ENCODE assay signal across 8 cellular contexts in the genomic region with DNA sequence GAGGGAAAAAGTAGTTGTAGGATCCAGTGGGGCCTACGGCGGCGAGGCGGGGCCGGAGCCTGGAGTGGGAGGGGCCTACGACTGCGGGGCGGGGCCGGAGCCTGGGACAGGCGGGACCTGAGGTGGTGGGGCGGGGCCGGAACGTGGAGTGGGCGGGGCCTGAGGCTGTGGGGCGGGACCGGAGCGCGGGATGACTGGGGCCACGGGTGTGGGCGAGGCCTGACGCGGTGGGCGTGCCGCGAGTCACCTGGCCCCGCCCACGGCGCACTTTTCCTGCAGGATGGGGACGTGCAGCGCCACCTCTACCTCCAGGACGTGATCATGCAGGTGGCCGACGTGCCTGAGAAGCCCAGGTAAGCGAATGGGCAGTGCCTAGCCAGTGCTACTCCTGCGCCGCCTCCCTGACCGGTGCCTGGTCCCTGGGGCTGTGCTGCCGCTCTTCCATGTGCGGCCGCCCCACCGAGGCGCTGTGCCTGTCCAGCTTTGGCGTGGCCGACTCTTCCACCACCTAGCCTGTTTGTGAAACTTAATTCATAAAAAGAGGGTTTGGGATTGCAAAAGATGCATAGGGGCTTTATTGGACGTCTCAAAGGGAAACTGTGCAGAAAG. TPM values are rescaled to one million over a fixed set of nuclear protein-coding genes. Genes with fewer than 3 reads are reported as not detected.
DNase-seq lines count a peak whose midpoint lies in the region; ATAC-seq and TF ChIP-seq lines count a peak whose summit lies in the region.

No MANE protein-coding gene starts in this region.

- peaks cover 26% of the 10 kb centered on the region for H3K36me3 Mint-ChIP-seq in activated naive CD8-positive, alpha-beta T cell treated with anti-CD3 and anti-CD28 coated beads, Interleukin-2, amount 50 U/mL, for 24 hours (ENCODE audit: low read depth)

- H3K79me2 ChIP-seq in HCT116 (ENCODE audit: insufficient read depth, low read length): peaks cover 32% of the 10 kb centered on the region
- H3K79me2 ChIP-seq in MM.1S (ENCODE audit: low read length): peaks cover 41% of the 10 kb centered on the region
- peaks cover 25% of the 10 kb centered on the region for H3K79me2 ChIP-seq in parathyroid adenoma

- H2AFZ ChIP-seq in HCT116 (ENCODE audit: low read depth, low read length, poor library complexity, severe bottlenecking) (no peak overlapping the region), MM.1S (ENCODE audit: low read length) (no peak overlapping the region), parathyroid adenoma (peak overlapping the region; percentile 84)

- H3K27ac Mint-ChIP-seq in activated naive CD8-positive, alpha-beta T cell treated with anti-CD3 and anti-CD28 coated beads, Interleukin-2, amount 50 U/mL, for 24 hours: peak overlapping the region; percentile 76

- intact Hi-C loops in HCT116 (cut with micrococcal nuclease) (no loop called here), Right ventricle myocardium superior (cut with DNase I) (no loop called here)

- H3K27ac ChIP-seq in HCT116 (ENCODE audit: low read depth, low read length) (peak overlapping the region; percentile 86), MM.1S (ENCODE audit: low read length) (peak overlapping the region; percentile 82; the same call in 1 of the 2 replicates), parathyroid adenoma (peak overlapping the region; percentile 95), tibial nerve (peak overlapping the region; percentile 92 to 97 (median 96))

- TF ChIP-seq RAD21 in HCT116 (IDR thresholded peaks at IDR 0.05; ENCODE audit: low read depth): no peak

- H3K36me3 ChIP-seq in HCT116 (ENCODE audit: control insufficient read depth in 1 of 2, insufficient read depth in 2 of 2, low read length in 2 of 2) (peaks cover 0 to 3% of the 10 kb centered on the region in 2 experiments; a peak in 1 of 4 replicates), MM.1S (replicated peaks; ENCODE audit: insufficient read depth, low read length) (no peaks in the 10 kb centered on the region), parathyroid adenoma (ENCODE audit: control insufficient read depth, insufficient read depth, low read length) (no peaks in the 10 kb centered on the region), tibial nerve (peaks cover 0 to 40% (median 10%) of the 10 kb centered on the region in 3 donors)

- DNase-seq in G401 (ENCODE audit: low spot score) (peak; percentile 90), HCT116 (ENCODE audit: low read depth, low spot score) (peak; percentile 69), MM.1S (peak; percentile 85), SKM-1 treated with dmso at 0.1 percent for 144 hours (lab: John Stamatoyannopoulos, UW; ENCODE audit: unreplicated experiment) (peak; percentile 72), Right ventricle myocardium superior (peak; percentile 95), tibial nerve (ENCODE audit: low spot score in 2 of 2) (peak; percentile 87 to 88)
- peak; percentile 96 for DNase-seq in activated naive CD8-positive, alpha-beta T cell treated with anti-CD3 and anti-CD28 coated beads, Interleukin-2, amount 50 U/mL, for 24 hours

- TF ChIP-seq CTCF in HCT116 (IDR thresholded peaks at IDR 0.05 in 2 of 3, conservative IDR thresholded peaks at IDR 0.05 in 1 of 3; ENCODE audit: borderline replicate concordance in 1 of 3, insufficient read depth in 1 of 3, low read depth in 2 of 3, low read length in 2 of 3) (no peak), MM.1S (IDR thresholded peaks at IDR 0.05; ENCODE audit: low read length) (no peak), parathyroid adenoma (IDR thresholded peaks at IDR 0.05) (no peak), tibial nerve (IDR thresholded peaks at IDR 0.05) (no peak)

- H4K20me1 ChIP-seq in HCT116 (ENCODE audit: insufficient read depth) (no peaks in the 10 kb centered on the region), MM.1S (ENCODE audit: insufficient read depth, low read length) (no peaks in the 10 kb centered on the region)

- H3K9ac ChIP-seq in HCT116 (ENCODE audit: low read length) (peak overlapping the region; percentile 88), MM.1S (ENCODE audit: low read length) (peak overlapping the region; percentile 96), parathyroid adenoma (peak overlapping the region; percentile 82)

- H3K27me3 ChIP-seq in HCT116 (ENCODE audit: insufficient read depth, low read length) (no peaks in the 10 kb centered on the region), MM.1S (replicated peaks; ENCODE audit: insufficient read depth, low read length) (no peaks in the 10 kb centered on the region), parathyroid adenoma (ENCODE audit: control insufficient read depth, insufficient read depth, low read length) (no peaks in the 10 kb centered on the region), tibial nerve (no peaks in the 10 kb centered on the region)

- no peak for TF ChIP-seq EP300 in tibial nerve (IDR thresholded peaks at IDR 0.05)

- no TSS peak for BruUV-seq in HCT116 (replicated peaks; lab: Mats Ljungman, UMichigan)

- peaks cover 35% of the 10 kb centered on the region for H3K4me1 Mint-ChIP-seq in activated naive CD8-positive, alpha-beta T cell treated with anti-CD3 and anti-CD28 coated beads, Interleukin-2, amount 50 U/mL, for 24 hours

- POLR2A ChIA-PET in HCT116 (lab: Charles Lee): no interaction called here

- H3K4me3 Mint-ChIP-seq in activated naive CD8-positive, alpha-beta T cell treated with anti-CD3 and anti-CD28 coated beads, Interleukin-2, amount 50 U/mL, for 24 hours: peak overlapping the region; percentile 69

- H3K9me3 ChIP-seq in HCT116 (ENCODE audit: control insufficient read depth in 1 of 2, insufficient read depth in 1 of 2, low read depth in 1 of 2, low read length in 2 of 2): no peaks in the 10 kb centered on the region
- no peaks in the 10 kb centered on the region for H3K9me3 ChIP-seq in MM.1S (replicated peaks; ENCODE audit: insufficient read depth, low read length)
- H3K9me3 ChIP-seq in parathyroid adenoma (ENCODE audit: control insufficient read depth, low read length): no peaks in the 10 kb centered on the region
- no peaks in the 10 kb centered on the region for H3K9me3 ChIP-seq in tibial nerve

- H3K4me3 ChIP-seq in HCT116 (replicated peaks in 1 of 2; ENCODE audit: low read depth in 1 of 2, low read length in 2 of 2) (peak overlapping the region; percentile 53 to 89), MM.1S (ENCODE audit: low read length) (peak overlapping the region; percentile 90), parathyroid adenoma (ENCODE audit: low read depth, low read length) (peak overlapping the region; percentile 76), tibial nerve (peak overlapping the region; percentile 89 to 100 (median 96))

- in situ Hi-C loops in G401 (cut with HindIII; ENCODE audit: low sequenced_read_pairs): no loop called here

- peak; percentile 83 for ATAC-seq in HCT116
- peak; percentile 70 for ATAC-seq in activated naive CD8-positive, alpha-beta T cell treated with anti-CD3 and anti-CD28 coated beads, Interleukin-2, amount 50 U/mL, for 24 hours
- ATAC-seq in Right ventricle myocardium superior (ENCODE audit: poor library complexity): peak; percentile 95

- WGBS in tibial nerve, 2 donors: 25 to 28% methylated on average over 41 to 45 of the region's 45 CpGs

- H3K4me2 ChIP-seq in HCT116 (ENCODE audit: low read length) (peak overlapping the region; percentile 82), MM.1S (ENCODE audit: low read depth, low read length) (peak overlapping the region; percentile 34; the same call in 1 of the 2 replicates), parathyroid adenoma (ENCODE audit: low read length) (peak overlapping the region; percentile 88)

- H3K9me3 Mint-ChIP-seq in activated naive CD8-positive, alpha-beta T cell treated with anti-CD3 and anti-CD28 coated beads, Interleukin-2, amount 50 U/mL, for 24 hours: no peaks in the 10 kb centered on the region

- H3K27me3 Mint-ChIP-seq in activated naive CD8-positive, alpha-beta T cell treated with anti-CD3 and anti-CD28 coated beads, Interleukin-2, amount 50 U/mL, for 24 hours: peaks cover 2% of the 10 kb centered on the region

- RAD21 ChIA-PET in HCT116 (lab: Charles Lee; ENCODE audit: low non-redundant PET in 1 of 2, low total read pairs in 2 of 2, uncharacterized antibody in 2 of 2, unreplicated experiment in 2 of 2): no interaction called here

- peaks cover 2 to 15% of the 10 kb centered on the region in 2 experiments; a peak in 2 of 4 replicates for H3K4me1 ChIP-seq in HCT116 (ENCODE audit: control insufficient read depth in 1 of 2, insufficient read depth in 2 of 2, low read length in 2 of 2)
- H3K4me1 ChIP-seq in MM.1S (ENCODE audit: low read length): peaks cover 10% of the 10 kb centered on the region
- H3K4me1 ChIP-seq in parathyroid adenoma: peaks cover 11% of the 10 kb centered on the region
- H3K4me1 ChIP-seq in tibial nerve: peaks cover 0 to 48% (median 17%) of the 10 kb centered on the region in 4 donors

- TF ChIP-seq POLR2A in HCT116 (IDR thresholded peaks at IDR 0.05; ENCODE audit: borderline replicate concordance, extremely low read depth, insufficient read depth, insufficient read length) (no peak), tibial nerve (IDR thresholded peaks at IDR 0.05) (no peak)

- H3F3A ChIP-seq in MM.1S (ENCODE audit: insufficient read depth, low read length): peaks cover 6% of the 10 kb centered on the region; the same call in 1 of the 2 replicates

- CTCF ChIA-PET in HCT116 (lab: Charles Lee): no interaction called here

- H3K9me2 ChIP-seq in HCT116 (ENCODE audit: insufficient read depth): no peaks in the 10 kb centered on the region
- H3K9me2 ChIP-seq in MM.1S (replicated peaks; ENCODE audit: insufficient read depth, low read length): no peaks in the 10 kb centered on the region

RNA-seq across cellular contexts. Expression of gene ZNF511, which starts 0.5 kb away (rescaled TPM):
- total RNA-seq in G401 (2014; rRNA removed; shearing (Covaris generic)): 60.7 and 97.4 TPM in 2 replicates
- total RNA-seq in HCT116 (2021; ENCODE audit: unreplicated experiment) (49.0 TPM), Right ventricle myocardium superior (44.8 TPM), tibial nerve (10 to 100 TPM; 29.3 to 44.8 (median 35.0) TPM)
- polyA plus RNA-seq in HCT116 (2012): 54.0 and 68.0 TPM in 2 replicates

RNA-seq across cellular contexts. Expression of gene TUBGCP2, which starts 0.5 kb away (rescaled TPM):
- total RNA-seq in G401 (2014; rRNA removed; shearing (Covaris generic)): 71.4 and 73.3 TPM in 2 replicates
- 35.4 TPM for total RNA-seq in HCT116 (2021; ENCODE audit: unreplicated experiment)
- 28.2 and 32.7 TPM in 2 replicates for polyA plus RNA-seq in HCT116 (2012)
- total RNA-seq in Right ventricle myocardium superior: 38.5 TPM
- 10 to 100 TPM; 35.8 to 73.5 (median 45.7) TPM for total RNA-seq in tibial nerve

RNA-seq across cellular contexts. Expression of gene CALY, which starts 27.5 kb away (rescaled TPM):
- total RNA-seq in G401 (2014; rRNA removed; shearing (Covaris generic)): 53.3 and 63.5 TPM in 2 replicates
- total RNA-seq in HCT116 (2021; ENCODE audit: unreplicated experiment): 0.47 TPM
- polyA plus RNA-seq in HCT116 (2012): 0.12 and 0.22 TPM in 2 replicates
- not detected for total RNA-seq in Right ventricle myocardium superior
- 1 to 10 TPM in 2 of 4 donors, under 1 TPM in 1, not detected in 1; 0.60 to 4.4 (median 1.2) TPM for total RNA-seq in tibial nerve

RNA-seq across cellular contexts. Expression of gene ADAM8, which starts 32.5 kb away (rescaled TPM):
- 0.68 and 12.7 TPM in 2 replicates for total RNA-seq in G401 (2014; rRNA removed; shearing (Covaris generic))
- total RNA-seq in HCT116 (2021; ENCODE audit: unreplicated experiment) (4.1 TPM), Right ventricle myocardium superior (2.5 TPM), tibial nerve (10 to 100 TPM in 1 of 4 donors, 1 to 10 TPM in 3; 2.7 to 11.3 (median 6.4) TPM)
- 1.1 and 2.4 TPM in 2 replicates for polyA plus RNA-seq in HCT116 (2012)

RNA-seq across cellular contexts. Expression of gene PRAP1, which starts 38.0 kb away (rescaled TPM):
- total RNA-seq in G401 (2014; rRNA removed; shearing (Covaris generic)): 1.8 and 3.0 TPM in 2 replicates
- total RNA-seq in HCT116 (2021; ENCODE audit: unreplicated experiment) (not detected), Right ventricle myocardium superior (not detected), tibial nerve (10 to 100 TPM in 3 of 4 donors, 1 to 10 TPM in 1; 9.8 to 29.4 (median 16.6) TPM)
- 0.12 and 0.19 TPM in 2 replicates for polyA plus RNA-seq in HCT116 (2012)

Comparison
In these comparisons a context has a peak if more than half of its experiments do, and no peak if none do; other contexts are left out.
1. Peak in every context shown above with its lines: DNase-seq, ATAC-seq, H3K4me3 ChIP-seq and H3K27ac ChIP-seq.
2. H3K4me2 ChIP-seq: peak in every context shown above with its lines; median percentile 88 in parathyroid adenoma; 82 in HCT116; 34 in MM.1S.
3. RNA of gene CALY, which starts 27.5 kb away (total RNA-seq): 53.3 to 63.5 TPM in G401; 0.60 to 4.4 TPM in tibial nerve, 0.47 TPM in HCT116 (single experiment) and not detected in Right ventricle myocardium superior (single experiment); every median in the first group is over 10 times any median in the second.